In genomic region chr20:60535211-60535610, GRCh38 we compare ENCODE assay signal across 28 cellular contexts.
"Had no signal": no experiment of that assay in that cellular context is flagged by ENCODE, and none has a peak within 500 bp of the region (broad histone marks: within the 10 kb centered on the region; RNA-seq: fewer than 3 reads in every experiment).

No MANE protein-coding gene starts in this region.

- H3K9ac ChIP-seq: KMS-11 had no signal

- H3K27me3 ChIP-seq: brain microvascular endothelial cell, Peyer's patch had no signal

- H3K4me3 ChIP-seq: Peyer's patch had no signal

- H3K27ac ChIP-seq: brain microvascular endothelial cell, KMS-11, Peyer's patch had no signal

- H3K36me3 ChIP-seq: brain microvascular endothelial cell, Peyer's patch had no signal

- ATAC-seq: activated CD8-positive, alpha-beta T cell treated with anti-CD3 and anti-CD28 coated beads for 36 hours; activated T-cell treated with anti-CD3 and anti-CD28 coated beads, Interleukin-2, amount 50 U/mL, for 72 hours; activated T-helper 17 cell treated with anti-CD3 and anti-CD28 coated beads, Interleukin-2, amount 50 U/mL, for 72 hours; PC-3 had no signal

- DNase-seq: activated CD4-positive, alpha-beta T cell treated with anti-CD3 and anti-CD28 coated beads, Interleukin-2, amount 10 ng/mL, durations not matched to agents 24 days and 14 days; activated CD4-positive, alpha-beta T cell treated with anti-CD3 and anti-CD28 coated beads, Interleukin-2, amount 50 U/mL, for 4 hours; activated CD8-positive, alpha-beta T cell treated with anti-CD3 and anti-CD28 coated beads for 36 hours; activated effector memory CD4-positive, alpha-beta T cell treated with anti-CD3 and anti-CD28 coated beads, Interleukin-2, amount 50 U/mL, for 16 hours; activated naive CD4-positive, alpha-beta T cell; activated naive CD4-positive, alpha-beta T cell treated with anti-CD3 and anti-CD28 coated beads, Interleukin-2, amount 50 U/mL, for 16 hours; activated naive CD8-positive, alpha-beta T cell treated with anti-CD3 and anti-CD28 coated beads for 36 hours; activated T-cell treated with anti-CD3 and anti-CD28 coated beads, Interleukin-2, amount 50 U/mL, for 1 hour; activated T-cell treated with anti-CD3 and anti-CD28 coated beads, Interleukin-2, amount 50 U/mL, for 72 hours; amniotic stem cell; aorta; brain microvascular endothelial cell; central memory CD4-positive, alpha-beta T cell; NCI-H1105; NCI-H1417 treated with DMSO at 0.1 percent for 48 hours; NCI-H187 treated with DMSO at 0.1 percent for 48 hours; NCI-H2171 treated with DMSO at 0.1 percent for 48 hours; NCI-H345; NCI-H524 treated with DMSO at 0.1 percent for 48 hours; NCI-H748 treated with DMSO at 0.1 percent for 48 hours; NK-92 treated with Interleukin-12 subunit alpha and Interleukin-12 subunit beta, amount 100 ng/mL, for 24 hours; PC-3; Peyer's patch; RPMI8226; SIG-M5; T1000 had no signal

- H3K4me1 ChIP-seq: Peyer's patch had no signal

- H3K9me3 ChIP-seq: Peyer's patch had no signal

- H3K4me2 ChIP-seq: KMS-11 had no signal
